19 cellular contexts compared by ENCODE assay signal in genomic region chr18:48817021-48817461, GRCh38.
A peak's percentile ranks its signal among the peaks of the same experiment; 100 is the strongest.
DNase-seq lines count a peak whose midpoint lies in the region; ATAC-seq and TF ChIP-seq lines count a peak whose summit lies in the region.
"Had no signal": no experiment of that assay in that cellular context is flagged by ENCODE, and none has a peak within 500 bp of the region (broad histone marks: within the 10 kb centered on the region; RNA-seq: fewer than 3 reads in every experiment).

No MANE protein-coding gene starts in this region.

- TF ChIP-seq POLR2A in adrenal gland (IDR thresholded peaks at IDR 0.05) (no peak), uterus (IDR thresholded peaks at IDR 0.05) (no peak)

- no peak for ATAC-seq in left cardiac atrium
- ATAC-seq: right cardiac atrium had no signal

- H3K4me3 Mint-ChIP-seq in mesothelial cell of epicardium (no peak overlapping the region), HFFc6 (no peak overlapping the region)

- H3K36me3 ChIP-seq in left ventricle myocardium inferior: peaks cover 6% of the 10 kb centered on the region
- H3K36me3 ChIP-seq in adrenal gland (replicated peaks in 1 of 2): peaks cover 0 to 21% of the 10 kb centered on the region in 2 donors
- H3K36me3 ChIP-seq in uterus: no peaks in the 10 kb centered on the region
- H3K36me3 ChIP-seq in Karpas-422 (ENCODE audit: insufficient read depth, low read length): no peaks in the 10 kb centered on the region
- H3K36me3 ChIP-seq: cardiac muscle cell had no signal

- DNase-seq in left cardiac atrium: peak; percentile 20
- no peak for DNase-seq in left ventricle myocardium inferior
- DNase-seq in adrenal gland: peak in 4 of 7 donors; percentile 5 to 44 (median 8)
- DNase-seq in mesothelial cell of epicardium (ENCODE audit: low spot score in 2 of 2, unreplicated experiment in 2 of 2): peak; percentile 6 to 24
- DNase-seq in uterus: peak; percentile 3 to 13
- no peak for DNase-seq in SW480 (ENCODE audit: low spot score)
- no peak for DNase-seq in HFFc6
- DNase-seq in Karpas-422: no peak
- DNase-seq: activated CD4-positive, alpha-beta T cell treated with anti-CD3 and anti-CD28 coated beads for 4 hours; activated T-cell treated with anti-CD3 and anti-CD28 coated beads for 4 hours; COR-L47; effector memory CD4-positive, alpha-beta T cell; kidney glomerular epithelial cell; NCI-H187; nucleus accumbens; SHP77; stimulated activated CD4-positive, alpha-beta T cell treated with anti-CD3 and anti-CD28 coated beads, Interleukin-1b, Interleukin-23, amount 100 ng/mL, for 48 hours had no signal

- H3K9me3 ChIP-seq in left ventricle myocardium inferior (replicated peaks): no peaks in the 10 kb centered on the region
- no peaks in the 10 kb centered on the region for H3K9me3 ChIP-seq in adrenal gland (replicated peaks in 1 of 3)
- no peaks in the 10 kb centered on the region for H3K9me3 ChIP-seq in uterus
- no peaks in the 10 kb centered on the region for H3K9me3 ChIP-seq in Karpas-422 (ENCODE audit: low read length)

- intact Hi-C loops in left cardiac atrium (cut with DNase I): no loop called here
- intact Hi-C loops in left ventricle myocardium inferior (cut with micrococcal nuclease): no loop called here
- intact Hi-C loops in adrenal gland (cut with DNase I): no loop called here
- intact Hi-C loops in uterus (cut with DNase I; ENCODE audit: low total_unique reads): no loop called here

- H3K4me3 ChIP-seq in left ventricle myocardium inferior: no peak overlapping the region
- H3K4me3 ChIP-seq in adrenal gland: no peak overlapping the region
- H3K4me3 ChIP-seq in uterus: no peak overlapping the region
- no peak overlapping the region for H3K4me3 ChIP-seq in Karpas-422 (ENCODE audit: low read length)
- H3K4me3 ChIP-seq: cardiac muscle cell had no signal

- H3K27me3 Mint-ChIP-seq in mesothelial cell of epicardium (ENCODE audit: low read depth) (no peaks in the 10 kb centered on the region), HFFc6 (ENCODE audit: insufficient read depth) (peaks cover 12% of the 10 kb centered on the region)

- no peaks in the 10 kb centered on the region for H3K9me2 ChIP-seq in Karpas-422 (replicated peaks; ENCODE audit: insufficient read depth, low read length)

- H4K20me1 ChIP-seq in Karpas-422 (ENCODE audit: insufficient read depth, low read depth, low read length): no peaks in the 10 kb centered on the region

- H3K27me3 ChIP-seq in left ventricle myocardium inferior (ENCODE audit: low read depth) (no peaks in the 10 kb centered on the region), adrenal gland (no peaks in the 10 kb centered on the region), uterus (no peaks in the 10 kb centered on the region), Karpas-422 (ENCODE audit: low read length) (no peaks in the 10 kb centered on the region)
- H3K27me3 ChIP-seq: cardiac muscle cell had no signal

- no peak overlapping the region for H3K9ac ChIP-seq in Karpas-422 (ENCODE audit: low read length)

- H3K4me1 Mint-ChIP-seq in mesothelial cell of epicardium (peaks cover 12% of the 10 kb centered on the region), HFFc6 (ENCODE audit: low read depth) (peaks cover 30% of the 10 kb centered on the region)

- no peaks in the 10 kb centered on the region for H3K79me2 ChIP-seq in Karpas-422 (ENCODE audit: low read length)

- 92 to 95% (median 94%) methylated on average over 9 to 17 of the region's 17 CpGs; no CpG with 5 or more reads in 1 of the 4 donors for WGBS in adrenal gland, 4 donors

- no peak overlapping the region for H3K27ac ChIP-seq in left ventricle myocardium inferior (replicated peaks)
- no peak overlapping the region for H3K27ac ChIP-seq in adrenal gland
- H3K27ac ChIP-seq in uterus: no peak overlapping the region
- no peak overlapping the region for H3K27ac ChIP-seq in Karpas-422 (ENCODE audit: low read length)
- H3K27ac ChIP-seq: cardiac muscle cell had no signal

- H3K4me2 ChIP-seq in Karpas-422 (ENCODE audit: low read depth, low read length, poor library complexity, severe bottlenecking): no peak overlapping the region

- no peak for TF ChIP-seq CTCF in left ventricle myocardium inferior (IDR thresholded peaks at IDR 0.05; ENCODE audit: borderline replicate concordance)
- no peak for TF ChIP-seq CTCF in adrenal gland (IDR thresholded peaks at IDR 0.05)
- TF ChIP-seq CTCF in mesothelial cell of epicardium (IDR thresholded peaks at IDR 0.05; ENCODE audit: unreplicated experiment): no peak
- TF ChIP-seq CTCF in uterus (IDR thresholded peaks at IDR 0.05): no peak
- TF ChIP-seq CTCF in HFFc6 (IDR thresholded peaks at IDR 0.05): no peak

- H3K9me3 Mint-ChIP-seq in mesothelial cell of epicardium (no peaks in the 10 kb centered on the region), HFFc6 (no peaks in the 10 kb centered on the region)

- H3K36me3 Mint-ChIP-seq in mesothelial cell of epicardium (peaks cover 19% of the 10 kb centered on the region), HFFc6 (ENCODE audit: low read depth) (peaks cover 66% of the 10 kb centered on the region)

- H3K27ac Mint-ChIP-seq in mesothelial cell of epicardium (no peak overlapping the region), HFFc6 (no peak overlapping the region)

- H3K4me1 ChIP-seq in left ventricle myocardium inferior (peaks cover 41% of the 10 kb centered on the region), adrenal gland (replicated peaks in 1 of 2) (peaks cover 0 to 8% of the 10 kb centered on the region in 2 donors), uterus (no peaks in the 10 kb centered on the region), Karpas-422 (ENCODE audit: low read length) (peaks cover 20% of the 10 kb centered on the region)

- no peak overlapping the region for H2AFZ ChIP-seq in Karpas-422 (ENCODE audit: low read length)

Comparison
In these comparisons a context has a peak if more than half of its experiments do, and no peak if none do; other contexts are left out.
1. DNase-seq: peak in left cardiac atrium (single experiment), adrenal gland (4 of 7), mesothelial cell of epicardium (2 of 2) and uterus (2 of 2); none in left ventricle myocardium inferior (single experiment), SW480 (single experiment), HFFc6 (single experiment) and Karpas-422 (single experiment).